26 cellular contexts compared by ENCODE assay signal in the genomic region with DNA sequence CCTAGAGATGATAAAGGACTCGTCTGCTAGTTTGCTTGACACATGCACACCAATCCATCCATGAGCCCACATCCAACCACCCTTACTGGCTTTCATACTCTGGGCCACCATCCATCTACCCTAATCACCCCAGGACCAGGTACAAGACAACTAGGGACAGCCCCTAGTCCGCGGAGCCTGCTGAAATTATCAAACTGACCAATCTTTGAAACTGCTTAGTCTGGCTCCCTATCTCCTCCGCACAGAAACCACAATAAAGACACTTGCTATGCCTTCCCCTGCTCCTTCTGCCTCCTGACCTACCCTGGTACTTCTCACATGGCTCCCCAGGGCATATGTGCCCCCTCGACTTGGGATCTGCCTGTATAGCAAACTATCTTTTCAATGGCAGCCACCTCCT. TPM values are rescaled to one million over a fixed set of nuclear protein-coding genes. Genes with fewer than 3 reads are reported as not detected.
A peak's percentile ranks its signal among the peaks of the same experiment; 100 is the strongest.
DNase-seq lines count a peak whose midpoint lies in the region; ATAC-seq and TF ChIP-seq lines count a peak whose summit lies in the region.
"Had no signal": no experiment of that assay in that cellular context is flagged by ENCODE, and none has a peak within 500 bp of the region (broad histone marks: within the 10 kb centered on the region; RNA-seq: fewer than 3 reads in every experiment).

No MANE protein-coding gene starts in this region.

- H4K20me1 ChIP-seq in neural progenitor cell (ENCODE audit: low read depth) = no peaks in the 10 kb centered on the region

- H3K9me3 Mint-ChIP-seq in chondrocyte (ENCODE audit: low read depth) (no peaks in the 10 kb centered on the region), neural progenitor cell (no peaks in the 10 kb centered on the region)
- H3K9me3 Mint-ChIP-seq: CD4-positive, alpha-beta T cell had no signal

- in situ Hi-C loops in KBM-7 (cut with MboI; ENCODE audit: low pct_unique_long_range_greater_than_20kb, low sequenced_read_pairs) = no loop called here

- H3K27me3 Mint-ChIP-seq in chondrocyte (ENCODE audit: low read depth) (no peaks in the 10 kb centered on the region), neural progenitor cell (ENCODE audit: insufficient read depth, low read depth) (peaks cover 4% of the 10 kb centered on the region)

- peaks cover 10% of the 10 kb centered on the region for H3F3A ChIP-seq in neural progenitor cell (ENCODE audit: low read depth)

- H3K4me1 Mint-ChIP-seq in chondrocyte (ENCODE audit: low read depth) = peaks cover 65% of the 10 kb centered on the region
- peaks cover 35% of the 10 kb centered on the region for H3K4me1 Mint-ChIP-seq in neural progenitor cell

- H3K9me3 ChIP-seq in neural progenitor cell (ENCODE audit: low read depth) = no peaks in the 10 kb centered on the region
- H3K9me3 ChIP-seq: Caco-2, Peyer's patch had no signal

- DNase-seq in CMK (ENCODE audit: low read depth) = peak; percentile 42
- peak; percentile 22 for DNase-seq in OCI-M2 (lab: John Stamatoyannopoulos, UW; ENCODE audit: unreplicated experiment)
- DNase-seq in chondrocyte (ENCODE audit: low spot score) = no peak
- DNase-seq in neural progenitor cell (ENCODE audit: low spot score) = no peak
- no peak for DNase-seq in LoVo (ENCODE audit: low spot score)
- DNase-seq in KBM-7 = no peak
- DNase-seq: AML-193; Caco-2; CD4-positive, alpha-beta T cell; NCI-H1092 treated with DMSO at 0.1 percent for 48 hours; NCI-H1436; NCI-H187; NCI-H2081 treated with DMSO at 0.1 percent for 48 hours; NCI-H2171; NCI-H226; NCI-H510A; NCI-H69; Peyer's patch; SIG-M5 had no signal

- no peak for TF ChIP-seq CTCF in chondrocyte (IDR thresholded peaks at IDR 0.05)
- no peak for TF ChIP-seq CTCF in neural progenitor cell (IDR thresholded peaks at IDR 0.05)

- peaks cover 31% of the 10 kb centered on the region for H3K36me3 Mint-ChIP-seq in chondrocyte (ENCODE audit: low read depth)
- H3K36me3 Mint-ChIP-seq in neural progenitor cell = peaks cover 2% of the 10 kb centered on the region

- H3K36me3 ChIP-seq in neural progenitor cell = no peaks in the 10 kb centered on the region

- H3K4me3 Mint-ChIP-seq in chondrocyte (ENCODE audit: unreplicated experiment) (no peak overlapping the region), neural progenitor cell (no peak overlapping the region)
- H3K4me3 Mint-ChIP-seq: CD4-positive, alpha-beta T cell had no signal

- no peak overlapping the region for H3K4me2 ChIP-seq in neural progenitor cell
- H3K4me2 ChIP-seq: A549; BLaER1 treated with 17β-estradiol and CSF1 and Interleukin-3, amounts not matched to agents 10 nM and 100 nM; KMS-11 had no signal

- no peaks in the 10 kb centered on the region for H3K79me2 ChIP-seq in neural progenitor cell (ENCODE audit: low read depth)

- H3K4me3 ChIP-seq in neural progenitor cell = no peak overlapping the region
- H3K4me3 ChIP-seq: A549; BLaER1 treated with 17β-estradiol and CSF1 and Interleukin-3, amounts not matched to agents 10 nM and 100 nM; GM12878; Peyer's patch; SK-N-MC had no signal

- no peak overlapping the region for H3K27ac ChIP-seq in neural progenitor cell
- H3K27ac ChIP-seq: A549; BLaER1 treated with 17β-estradiol and CSF1 and Interleukin-3, amounts not matched to agents 10 nM and 100 nM; KMS-11; Peyer's patch; SK-N-MC had no signal

- H3K4me1 ChIP-seq in neural progenitor cell = peaks cover 8% of the 10 kb centered on the region
- H3K4me1 ChIP-seq: A549, Caco-2, Peyer's patch had no signal

- H3K27me3 ChIP-seq in neural progenitor cell = no peaks in the 10 kb centered on the region
- H3K27me3 ChIP-seq: BLaER1 treated with 17β-estradiol and CSF1 and Interleukin-3, amounts not matched to agents 10 nM and 100 nM; Peyer's patch had no signal

- H3K27ac Mint-ChIP-seq in chondrocyte (ENCODE audit: unreplicated experiment) = peak overlapping the region; percentile 74
- peak overlapping the region; percentile 31 for H3K27ac Mint-ChIP-seq in neural progenitor cell
- H3K27ac Mint-ChIP-seq: CD4-positive, alpha-beta T cell had no signal

- no peak overlapping the region for H3K9ac ChIP-seq in neural progenitor cell
- H3K9ac ChIP-seq: BLaER1 treated with 17β-estradiol and CSF1 and Interleukin-3, amounts not matched to agents 10 nM and 100 nM; KMS-11 had no signal

- ATAC-seq in HG03139 (IDR thresholded peaks at IDR 0.05; ENCODE audit: unreplicated experiment) (no peak), GM19328 (IDR thresholded peaks at IDR 0.05; ENCODE audit: unreplicated experiment) (no peak)
- ATAC-seq: A549, GM12878 had no signal

- H2AFZ ChIP-seq in neural progenitor cell (replicated peaks) = no peak overlapping the region

RNA-seq across cellular contexts. Expression of gene PXDC1, which starts 33.1 kb away (rescaled TPM):
- 191 to 231 TPM (median 222 TPM) in 3 replicates for total RNA-seq in chondrocyte
- total RNA-seq in neural progenitor cell (ENCODE audit: low replicate concordance) = 1.5 and 2.0 TPM in 2 replicates

Comparison
In these comparisons a context has a peak if more than half of its experiments do, and no peak if none do; other contexts are left out.
1. DNase-seq: peak in CMK (single experiment) and OCI-M2 (single experiment); none in chondrocyte (single experiment), neural progenitor cell (single experiment), LoVo (single experiment) and KBM-7 (single experiment).
2. RNA of gene PXDC1, which starts 33.1 kb away (total RNA-seq): 191 to 231 TPM in chondrocyte; 1.5 to 2.0 TPM in neural progenitor cell; every median in the first group is over 10 times any median in the second.